1 cellular context compared by ENCODE assay signal in genomic region chr3:167684389-167684993, GRCh38.
TF ChIP-seq lines count a peak whose summit lies in the region.

No MANE protein-coding gene starts in this region.

TF ChIP-seq in IMR-90, 13 proteins besides CTCF, POLR2A, EP300 and RAD21:
- peak; percentile 76 for TF ChIP-seq CEBPB (IDR thresholded peaks at IDR 0.05; ENCODE audit: low read depth, low read length)
- TF ChIP-seq MXI1 (IDR thresholded peaks at IDR 0.05; ENCODE audit: borderline replicate concordance, low read depth, low read length), result no peak
- peak; percentile 39; the same call in 1 of the 2 replicates for TF ChIP-seq SMC3 (IDR thresholded peaks at IDR 0.05; ENCODE audit: low read depth, low read length)
